13 cellular contexts compared by ENCODE assay signal in the genomic region with DNA sequence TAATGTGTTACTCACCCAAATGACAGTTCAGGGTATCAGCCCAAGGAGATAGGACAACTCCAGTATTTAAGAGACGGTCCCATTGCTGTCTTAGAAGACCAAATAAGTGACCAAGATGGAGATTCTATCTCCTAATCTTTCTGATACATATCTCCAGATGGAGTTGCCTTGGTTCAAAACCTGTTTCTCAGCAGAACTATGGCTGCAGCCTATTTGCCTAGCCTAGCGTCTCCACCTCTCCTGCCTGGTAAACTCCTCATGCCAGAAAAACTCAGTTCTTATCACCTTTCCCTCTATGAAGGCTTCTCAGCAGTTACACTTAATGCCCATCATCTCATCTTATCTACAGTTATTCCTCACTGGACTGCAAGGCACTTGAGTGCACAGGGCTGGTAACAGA. TPM values are rescaled to one million over a fixed set of nuclear protein-coding genes. Genes with fewer than 3 reads are reported as not detected.
DNase-seq lines count a peak whose midpoint lies in the region; ATAC-seq and TF ChIP-seq lines count a peak whose summit lies in the region.
"Had no signal": no experiment of that assay in that cellular context is flagged by ENCODE, and none has a peak within 500 bp of the region (broad histone marks: within the 10 kb centered on the region; RNA-seq: fewer than 3 reads in every experiment).

No MANE protein-coding gene starts in this region.

- no peaks in the 10 kb centered on the region for H3K36me3 ChIP-seq in breast epithelium

- no peaks in the 10 kb centered on the region for H3K4me1 Mint-ChIP-seq in MCF 10A (ENCODE audit: insufficient read depth, unreplicated experiment)
- H3K4me1 Mint-ChIP-seq in WTC11: peaks cover 17% of the 10 kb centered on the region

- POLR2A ChIA-PET in MCF 10A (lab: Yijun Ruan, JAX) (no interaction called here), WTC11 (lab: Charles Lee) (no interaction called here)

- peak overlapping the region; percentile 24 for H3K4me3 Mint-ChIP-seq in MCF 10A (ENCODE audit: unreplicated experiment)
- H3K4me3 Mint-ChIP-seq in WTC11: peak overlapping the region; percentile 48

- intact Hi-C loops in MCF 10A (cut with micrococcal nuclease): no loop called here
- intact Hi-C loops in breast epithelium (cut with DNase I; ENCODE audit: low total_unique reads): loop anchor here (2.0 kb wide), 1 partner anchor 63 kb away; no protein-coding TSS in a partner anchor

- H3K27ac ChIP-seq in breast epithelium: no peak overlapping the region
- H3K27ac ChIP-seq: C4-2B had no signal

- TF ChIP-seq CTCF in MCF 10A (IDR thresholded peaks at IDR 0.05; ENCODE audit: unreplicated experiment) (no peak), breast epithelium (IDR thresholded peaks at IDR 0.05) (no peak), WTC11 (IDR thresholded peaks at IDR 0.05) (no peak)

- H3K9me3 Mint-ChIP-seq in MCF 10A (ENCODE audit: unreplicated experiment) (no peaks in the 10 kb centered on the region), WTC11 (no peaks in the 10 kb centered on the region)
- H3K9me3 Mint-ChIP-seq: stimulated activated naive B cell treated with anti-CD40 and anti-IgM and Interleukin-4, amounts not matched to agents 10 μg/mL and 1 μg/mL and 100 μg/mL, for 72 hours had no signal

- no peak overlapping the region for H3K27ac Mint-ChIP-seq in MCF 10A (ENCODE audit: low read depth, unreplicated experiment)
- no peak overlapping the region for H3K27ac Mint-ChIP-seq in WTC11
- H3K27ac Mint-ChIP-seq: stimulated activated naive B cell treated with anti-CD40 and anti-IgM and Interleukin-4, amounts not matched to agents 10 μg/mL and 1 μg/mL and 100 μg/mL, for 72 hours had no signal

- DNase-seq in MCF 10A (ENCODE audit: unreplicated experiment) (no peak), breast epithelium (ENCODE audit: low spot score in 2 of 2) (no peak), WTC11 (ENCODE audit: low spot score) (no peak), glomerular visceral epithelial cell (ENCODE audit: extremely low spot score) (peak; percentile 3)
- DNase-seq: mammary epithelial cell; NCI-H2171; stimulated activated naive B cell treated with anti-CD40 and anti-IgM and Interleukin-4, amounts not matched to agents 10 μg/mL and 1 μg/mL and 100 μg/mL, for 72 hours; T1000 had no signal

- H3K27me3 Mint-ChIP-seq in MCF 10A (ENCODE audit: insufficient read depth, unreplicated experiment) (no peaks in the 10 kb centered on the region), WTC11 (ENCODE audit: low read depth) (peaks cover 54% of the 10 kb centered on the region)

- H3K36me3 Mint-ChIP-seq in MCF 10A (ENCODE audit: insufficient read depth, unreplicated experiment) (peaks cover 2% of the 10 kb centered on the region), WTC11 (no peaks in the 10 kb centered on the region)
- H3K36me3 Mint-ChIP-seq: stimulated activated naive B cell treated with anti-CD40 and anti-IgM and Interleukin-4, amounts not matched to agents 10 μg/mL and 1 μg/mL and 100 μg/mL, for 72 hours had no signal

- H3K9me3 ChIP-seq in breast epithelium: no peaks in the 10 kb centered on the region

- CTCF ChIA-PET in MCF 10A (lab: Yijun Ruan, JAX): no interaction called here
- CTCF ChIA-PET in WTC11 (lab: Charles Lee): no interaction called here

- no peak overlapping the region for H3K4me3 ChIP-seq in breast epithelium

- H3K4me1 ChIP-seq in breast epithelium: peaks cover 0 to 6% of the 10 kb centered on the region in 2 donors

- no TSS peak for BruUV-seq in MCF 10A (replicated peaks; lab: Mats Ljungman, UMichigan)

- ATAC-seq in WTC11 (no peak), GM19023 (IDR thresholded peaks at IDR 0.05; ENCODE audit: unreplicated experiment) (no peak), GM19467 (IDR thresholded peaks at IDR 0.05; ENCODE audit: unreplicated experiment) (no peak), GM18519 (IDR thresholded peaks at IDR 0.05; ENCODE audit: low FRiP score, unreplicated experiment) (no peak)
- ATAC-seq: HCT116; stimulated activated naive B cell treated with anti-CD40 and anti-IgM and Interleukin-4, amounts not matched to agents 10 μg/mL and 1 μg/mL and 100 μg/mL, for 72 hours had no signal

- peaks cover 6% of the 10 kb centered on the region in 2 donors for H3K27me3 ChIP-seq in breast epithelium

- no peak for TF ChIP-seq POLR2A in breast epithelium (IDR thresholded peaks at IDR 0.05)

TF ChIP-seq in WTC11, 78 proteins besides CTCF, POLR2A, EP300 and RAD21:
- TF ChIP-seq FOXK1 (CRISPR knock-in tag; IDR thresholded peaks at IDR 0.05): no peak

RNA-seq across cellular contexts. Expression of a gene that starts 1.2 kb away (rescaled TPM):
- total RNA-seq in MCF 10A (2022) (0.44 and 0.71 TPM in 2 replicates), breast epithelium (under 1 TPM; 0.44 to 0.98 (median 0.96) TPM), WTC11 (2021) (3.3 to 4.4 TPM (median 3.7 TPM) in 3 replicates)
